Comparison of ENCODE assay signal across 1 cellular context in genomic region chr19:3028305-3029069, GRCh38.
TF ChIP-seq lines count a peak whose summit lies in the region.

No MANE protein-coding gene starts in this region.

TF ChIP-seq in SK-N-SH treated with all-trans-retinoic acid at 6 μM for 48 hours, 23 proteins besides CTCF, POLR2A, EP300 and RAD21 (continued from another document):
- TF ChIP-seq PATZ1 (CRISPR knock-in tag; IDR thresholded peaks at IDR 0.05; ENCODE audit: borderline replicate concordance) (no peak), ESRRG (CRISPR knock-in tag; IDR thresholded peaks at IDR 0.05) (no peak), TSHZ2 (CRISPR knock-in tag; IDR thresholded peaks at IDR 0.05) (no peak), TOX (CRISPR knock-in tag; IDR thresholded peaks at IDR 0.05; ENCODE audit: borderline replicate concordance) (no peak), ZNF70 (CRISPR knock-in tag; IDR thresholded peaks at IDR 0.05) (no peak), ZNF8 (CRISPR knock-in tag; IDR thresholded peaks at IDR 0.05) (no peak), ZFP3 (CRISPR knock-in tag; IDR thresholded peaks at IDR 0.05) (no peak), ZNF565 (CRISPR knock-in tag; conservative IDR thresholded peaks at IDR 0.05; ENCODE audit: low read depth) (no peak), CSDC2 (CRISPR knock-in tag; IDR thresholded peaks at IDR 0.05) (no peak), TCF4 (CRISPR knock-in tag; IDR thresholded peaks at IDR 0.05; ENCODE audit: borderline replicate concordance) (no peak)
- TF ChIP-seq, protein P1, sequence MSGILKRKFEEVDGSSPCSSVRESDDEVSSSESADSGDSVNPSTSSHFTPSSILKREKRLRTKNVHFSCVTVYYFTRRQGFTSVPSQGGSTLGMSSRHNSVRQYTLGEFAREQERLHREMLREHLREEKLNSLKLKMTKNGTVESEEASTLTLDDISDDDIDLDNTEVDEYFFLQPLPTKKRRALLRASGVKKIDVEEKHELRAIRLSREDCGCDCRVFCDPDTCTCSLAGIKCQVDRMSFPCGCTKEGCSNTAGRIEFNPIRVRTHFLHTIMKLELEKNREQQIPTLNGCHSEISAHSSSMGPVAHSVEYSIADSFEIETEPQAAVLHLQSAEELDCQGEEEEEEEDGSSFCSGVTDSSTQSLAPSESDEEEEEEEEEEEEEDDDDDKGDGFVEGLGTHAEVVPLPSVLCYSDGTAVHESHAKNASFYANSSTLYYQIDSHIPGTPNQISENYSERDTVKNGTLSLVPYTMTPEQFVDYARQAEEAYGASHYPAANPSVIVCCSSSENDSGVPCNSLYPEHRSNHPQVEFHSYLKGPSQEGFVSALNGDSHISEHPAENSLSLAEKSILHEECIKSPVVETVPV (CRISPR knock-in tag; IDR thresholded peaks at IDR 0.05), result no peak
